16 cellular contexts compared by ENCODE assay signal in the genomic region with DNA sequence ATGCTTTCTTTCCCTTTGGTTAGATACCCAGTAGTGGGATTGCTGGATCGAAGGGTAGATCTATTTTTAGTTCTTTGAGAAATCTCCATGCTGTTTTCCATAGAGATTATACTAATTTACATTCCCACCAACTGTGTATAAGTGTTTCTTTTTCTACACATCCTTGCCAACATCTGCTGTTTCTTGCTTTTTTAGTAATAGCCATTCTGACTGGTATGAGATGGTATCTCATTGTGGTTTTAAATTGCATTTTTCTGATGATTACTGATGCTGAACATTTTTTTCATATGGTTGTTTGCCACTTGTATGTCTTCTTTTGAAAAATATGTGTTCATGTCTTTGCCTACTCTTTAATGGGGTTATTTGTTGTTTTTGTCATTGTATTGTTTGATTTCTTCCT. TPM values are rescaled to one million over a fixed set of nuclear protein-coding genes. Genes with fewer than 3 reads are reported as not detected.
DNase-seq lines count a peak whose midpoint lies in the region; ATAC-seq and TF ChIP-seq lines count a peak whose summit lies in the region.
"Had no signal": no experiment of that assay in that cellular context is flagged by ENCODE, and none has a peak within 500 bp of the region (broad histone marks: within the 10 kb centered on the region; RNA-seq: fewer than 3 reads in every experiment).

No MANE protein-coding gene starts in this region.

- TF ChIP-seq POLR2A in gastroesophageal sphincter (IDR thresholded peaks at IDR 0.05) = no peak

- H3K9ac ChIP-seq in GM23248 = 0 out of 2 replicates have a peak overlapping the region, but pooled peaks have one; percentile 27
- no peak overlapping the region for H3K9ac ChIP-seq in smooth muscle cell (ENCODE audit: low read depth)

- H3K36me3 ChIP-seq in GM23248 (ENCODE audit: low read depth) (no peaks in the 10 kb centered on the region), smooth muscle cell (ENCODE audit: low read depth) (no peaks in the 10 kb centered on the region), gastroesophageal sphincter (no peaks in the 10 kb centered on the region)

- in situ Hi-C loops in GM23248 (cut with MboI) = no loop called here

- H3K79me2 ChIP-seq in GM23248 (ENCODE audit: insufficient read depth) (no peaks in the 10 kb centered on the region), smooth muscle cell (ENCODE audit: low read depth) (no peaks in the 10 kb centered on the region)

- no peak for TF ChIP-seq CTCF in smooth muscle cell (IDR thresholded peaks at IDR 0.05; ENCODE audit: borderline replicate concordance, insufficient read depth, poor library complexity, severe bottlenecking)
- TF ChIP-seq CTCF in gastroesophageal sphincter (IDR thresholded peaks at IDR 0.05) = no peak

- peak overlapping the region; percentile 52 for H3K27ac ChIP-seq in GM23248
- H3K27ac ChIP-seq in smooth muscle cell (ENCODE audit: low read depth) = no peak overlapping the region
- H3K27ac ChIP-seq in gastroesophageal sphincter = no peak overlapping the region

- H2AFZ ChIP-seq in GM23248 = no peak overlapping the region
- no peak overlapping the region for H2AFZ ChIP-seq in smooth muscle cell (ENCODE audit: low read depth)

- ATAC-seq in SK-N-SH treated with all-trans-retinoic acid at 6 μM for 48 hours = peak; percentile 83
- ATAC-seq in gastroesophageal sphincter = no peak
- ATAC-seq: activated T-helper 17 cell treated with anti-CD3 and anti-CD28 coated beads, Interleukin-2, amount 50 U/mL, for 72 hours; T-helper 17 cell had no signal

- H3K4me2 ChIP-seq in GM23248 (ENCODE audit: unreplicated experiment) (peak overlapping the region; percentile 47), smooth muscle cell (peak overlapping the region; percentile 62)

- TF ChIP-seq EP300 in gastroesophageal sphincter (IDR thresholded peaks at IDR 0.05) = no peak

- 6 to 7% methylated on average over 1 of the region's 1 CpG for WGBS in GM23248 (ENCODE audit: low coverage in 1 of 2, low lambda C conversion rate in 2 of 2, missing lambda C conversion rate in 2 of 2), 2 experiments
- WGBS in smooth muscle cell (ENCODE audit: low lambda C conversion rate) = 5% methylated on average over 1 of the region's 1 CpG
- 73 to 77% methylated on average over 1 of the region's 1 CpG for WGBS in gastroesophageal sphincter (ENCODE audit: low coverage in 1 of 2), 2 donors

- no peaks in the 10 kb centered on the region for H4K20me1 ChIP-seq in GM23248 (ENCODE audit: insufficient read depth)
- H4K20me1 ChIP-seq in smooth muscle cell (ENCODE audit: low read depth) = no peaks in the 10 kb centered on the region

- H3K9me2 ChIP-seq in GM23248 (ENCODE audit: insufficient read depth) = no peaks in the 10 kb centered on the region

- H3K27me3 ChIP-seq in GM23248 (replicated peaks; ENCODE audit: insufficient read depth) = no peaks in the 10 kb centered on the region
- no peaks in the 10 kb centered on the region for H3K27me3 ChIP-seq in smooth muscle cell (ENCODE audit: low read depth)
- no peaks in the 10 kb centered on the region for H3K27me3 ChIP-seq in gastroesophageal sphincter

- DNase-seq in GM23248 = peak; percentile 80
- peak; percentile 22 for DNase-seq in fibroblast of the conjunctiva (ENCODE audit: low read depth)
- DNase-seq in smooth muscle cell (lab: John Stamatoyannopoulos, UW; ENCODE audit: unreplicated experiment) = no peak
- no peak for DNase-seq in occipital lobe (lab: John Stamatoyannopoulos, UW)
- no peak for DNase-seq in COLO829 (ENCODE audit: low spot score)
- DNase-seq: activated B cell treated with CpG ODN at 0.5 μM for 24 hours; activated CD8-positive, alpha-beta memory T cell treated with anti-CD3 and anti-CD28 coated beads for 24 hours; dermis blood vessel endothelial cell; DND-41; Kasumi-1; NCI-H1436 treated with DMSO at 0.1 percent for 48 hours; stimulated activated naive CD4-positive, alpha-beta T cell treated with Interleukin-2 at 50 U/mL for 16 hours; T-helper 17 cell had no signal

- H3K4me3 ChIP-seq in GM23248 = peak overlapping the region; percentile 25
- no peak overlapping the region for H3K4me3 ChIP-seq in smooth muscle cell
- no peak overlapping the region for H3K4me3 ChIP-seq in gastroesophageal sphincter

- H3F3A ChIP-seq in GM23248 (ENCODE audit: insufficient read depth) (peaks cover 27% of the 10 kb centered on the region), smooth muscle cell (ENCODE audit: low read depth) (peaks cover 10% of the 10 kb centered on the region)

- H3K9me3 ChIP-seq in GM23248 (ENCODE audit: low read depth) = no peaks in the 10 kb centered on the region
- no peaks in the 10 kb centered on the region for H3K9me3 ChIP-seq in smooth muscle cell (replicated peaks; ENCODE audit: low read depth)
- no peaks in the 10 kb centered on the region for H3K9me3 ChIP-seq in gastroesophageal sphincter

- H3K4me1 ChIP-seq in GM23248 (ENCODE audit: insufficient read depth) (peaks cover 30% of the 10 kb centered on the region), smooth muscle cell (ENCODE audit: low read depth) (peaks cover 9% of the 10 kb centered on the region), gastroesophageal sphincter (no peaks in the 10 kb centered on the region)

TF ChIP-seq in SK-N-SH treated with all-trans-retinoic acid at 6 μM for 48 hours, 23 proteins besides CTCF, POLR2A, EP300 and RAD21 (continues in another document):
- TF ChIP-seq, protein P1, sequence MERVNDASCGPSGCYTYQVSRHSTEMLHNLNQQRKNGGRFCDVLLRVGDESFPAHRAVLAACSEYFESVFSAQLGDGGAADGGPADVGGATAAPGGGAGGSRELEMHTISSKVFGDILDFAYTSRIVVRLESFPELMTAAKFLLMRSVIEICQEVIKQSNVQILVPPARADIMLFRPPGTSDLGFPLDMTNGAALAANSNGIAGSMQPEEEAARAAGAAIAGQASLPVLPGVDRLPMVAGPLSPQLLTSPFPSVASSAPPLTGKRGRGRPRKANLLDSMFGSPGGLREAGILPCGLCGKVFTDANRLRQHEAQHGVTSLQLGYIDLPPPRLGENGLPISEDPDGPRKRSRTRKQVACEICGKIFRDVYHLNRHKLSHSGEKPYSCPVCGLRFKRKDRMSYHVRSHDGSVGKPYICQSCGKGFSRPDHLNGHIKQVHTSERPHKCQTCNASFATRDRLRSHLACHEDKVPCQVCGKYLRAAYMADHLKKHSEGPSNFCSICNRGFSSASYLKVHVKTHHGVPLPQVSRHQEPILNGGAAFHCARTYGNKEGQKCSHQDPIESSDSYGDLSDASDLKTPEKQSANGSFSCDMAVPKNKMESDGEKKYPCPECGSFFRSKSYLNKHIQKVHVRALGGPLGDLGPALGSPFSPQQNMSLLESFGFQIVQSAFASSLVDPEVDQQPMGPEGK (CRISPR knock-in tag; IDR thresholded peaks at IDR 0.05; ENCODE audit: borderline replicate concordance) = peak; percentile 75; the same call in 1 of the 2 replicates
- TF ChIP-seq ZNF565 (CRISPR knock-in tag; conservative IDR thresholded peaks at IDR 0.05; ENCODE audit: low read depth) (no peak), ARNTL (CRISPR knock-in tag; IDR thresholded peaks at IDR 0.05; ENCODE audit: borderline replicate concordance, low read depth) (no peak), ZFP3 (CRISPR knock-in tag; IDR thresholded peaks at IDR 0.05) (0 out of 2 replicates have a peak, but pooled peaks have one; percentile 20), ZNF70 (CRISPR knock-in tag; IDR thresholded peaks at IDR 0.05) (no peak), ZC3H10 (CRISPR knock-in tag; IDR thresholded peaks at IDR 0.05) (peak; percentile 73; the same call in 1 of the 2 replicates), SNAI2 (CRISPR knock-in tag; IDR thresholded peaks at IDR 0.05) (no peak), RARB (CRISPR knock-in tag; IDR thresholded peaks at IDR 0.05) (no peak), GLIS3 (CRISPR knock-in tag; IDR thresholded peaks at IDR 0.05) (no peak), ZFP30 (CRISPR knock-in tag; IDR thresholded peaks at IDR 0.05) (no peak), ZNF8 (CRISPR knock-in tag; IDR thresholded peaks at IDR 0.05) (no peak), PPARA (CRISPR knock-in tag; IDR thresholded peaks at IDR 0.05; ENCODE audit: borderline replicate concordance) (no peak), ISL1 (CRISPR knock-in tag; IDR thresholded peaks at IDR 0.05) (peak; percentile 98), CSDC2 (CRISPR knock-in tag; IDR thresholded peaks at IDR 0.05) (no peak)
- TF ChIP-seq, protein P2, sequence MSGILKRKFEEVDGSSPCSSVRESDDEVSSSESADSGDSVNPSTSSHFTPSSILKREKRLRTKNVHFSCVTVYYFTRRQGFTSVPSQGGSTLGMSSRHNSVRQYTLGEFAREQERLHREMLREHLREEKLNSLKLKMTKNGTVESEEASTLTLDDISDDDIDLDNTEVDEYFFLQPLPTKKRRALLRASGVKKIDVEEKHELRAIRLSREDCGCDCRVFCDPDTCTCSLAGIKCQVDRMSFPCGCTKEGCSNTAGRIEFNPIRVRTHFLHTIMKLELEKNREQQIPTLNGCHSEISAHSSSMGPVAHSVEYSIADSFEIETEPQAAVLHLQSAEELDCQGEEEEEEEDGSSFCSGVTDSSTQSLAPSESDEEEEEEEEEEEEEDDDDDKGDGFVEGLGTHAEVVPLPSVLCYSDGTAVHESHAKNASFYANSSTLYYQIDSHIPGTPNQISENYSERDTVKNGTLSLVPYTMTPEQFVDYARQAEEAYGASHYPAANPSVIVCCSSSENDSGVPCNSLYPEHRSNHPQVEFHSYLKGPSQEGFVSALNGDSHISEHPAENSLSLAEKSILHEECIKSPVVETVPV (CRISPR knock-in tag; IDR thresholded peaks at IDR 0.05) = no peak
- TF ChIP-seq, protein P3, sequence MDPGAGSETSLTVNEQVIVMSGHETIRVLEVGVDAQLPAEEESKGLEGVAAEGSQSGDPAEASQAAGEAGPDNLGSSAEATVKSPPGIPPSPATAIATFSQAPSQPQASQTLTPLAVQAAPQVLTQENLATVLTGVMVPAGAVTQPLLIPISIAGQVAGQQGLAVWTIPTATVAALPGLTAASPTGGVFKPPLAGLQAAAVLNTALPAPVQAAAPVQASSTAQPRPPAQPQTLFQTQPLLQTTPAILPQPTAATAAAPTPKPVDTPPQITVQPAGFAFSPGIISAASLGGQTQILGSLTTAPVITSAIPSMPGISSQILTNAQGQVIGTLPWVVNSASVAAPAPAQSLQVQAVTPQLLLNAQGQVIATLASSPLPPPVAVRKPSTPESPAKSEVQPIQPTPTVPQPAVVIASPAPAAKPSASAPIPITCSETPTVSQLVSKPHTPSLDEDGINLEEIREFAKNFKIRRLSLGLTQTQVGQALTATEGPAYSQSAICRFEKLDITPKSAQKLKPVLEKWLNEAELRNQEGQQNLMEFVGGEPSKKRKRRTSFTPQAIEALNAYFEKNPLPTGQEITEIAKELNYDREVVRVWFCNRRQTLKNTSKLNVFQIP (CRISPR knock-in tag; IDR thresholded peaks at IDR 0.05; ENCODE audit: borderline replicate concordance, low read depth) = no peak

RNA-seq across cellular contexts. Expression of gene AGA, which starts 6.6 kb away (rescaled TPM):
- 60.2 and 68.7 TPM in 2 replicates for total RNA-seq in GM23248 (2014; rRNA removed; shearing (Covaris generic))
- polyA plus RNA-seq in GM23248 (2016; fragmentation: Nextera tagmentation; extraction: Ambion mirVana) = 45.9 and 50.7 TPM in 2 replicates
- total RNA-seq in smooth muscle cell = 19.1 and 23.4 TPM in 2 replicates
- 16.4 and 17.6 TPM in 2 replicates for polyA plus RNA-seq in smooth muscle cell
- 11.7 TPM for total RNA-seq in occipital lobe
- total RNA-seq in gastroesophageal sphincter = 10 to 100 TPM in 2 of 4 donors, 1 to 10 TPM in 2; 9.3 to 29.1 (median 13.9) TPM

Comparison
In these comparisons a context has a peak if more than half of its experiments do, and no peak if none do; other contexts are left out.
1. DNase-seq: peak in GM23248 (single experiment) and fibroblast of the conjunctiva (single experiment); none in smooth muscle cell (single experiment), occipital lobe (single experiment) and COLO829 (single experiment).